1 cellular context compared by ENCODE assay signal in genomic region chr6:153368131-153368530, GRCh38.
TF ChIP-seq lines count a peak whose summit lies in the region.

No MANE protein-coding gene starts in this region.

TF ChIP-seq in GM23338, 12 proteins besides CTCF, POLR2A, EP300 and RAD21 (continued from another document):
- no peak for TF ChIP-seq REST (IDR thresholded peaks at IDR 0.05; ENCODE audit: unreplicated experiment)
TF ChIP-seq in GM23338: peak in this region for 0.
